26 cellular contexts compared by ENCODE assay signal in the genomic region with DNA sequence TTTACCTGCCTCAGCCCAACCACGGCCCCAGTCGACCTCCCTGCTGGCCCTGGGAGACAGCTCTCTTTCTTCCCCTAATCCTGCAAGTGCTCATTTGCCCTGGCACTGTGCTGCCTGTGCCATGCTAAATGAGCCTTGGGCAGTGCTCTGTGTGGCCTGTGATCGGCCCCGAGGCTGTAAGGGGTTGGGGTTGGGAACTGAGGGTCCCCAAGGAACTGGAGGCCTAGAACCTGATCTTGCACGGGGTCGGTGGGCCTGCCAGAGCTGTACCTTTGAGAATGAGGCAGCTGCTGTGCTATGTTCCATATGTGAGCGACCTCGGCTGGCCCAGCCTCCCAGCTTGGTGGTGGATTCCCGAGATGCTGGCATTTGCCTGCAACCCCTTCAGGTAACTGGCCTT. TPM values are rescaled to one million over a fixed set of nuclear protein-coding genes. Genes with fewer than 3 reads are reported as not detected.
DNase-seq lines count a peak whose midpoint lies in the region; ATAC-seq, FAIRE-seq and TF ChIP-seq lines count a peak whose summit lies in the region.
"Had no signal": no experiment of that assay in that cellular context is flagged by ENCODE, and none has a peak within 500 bp of the region (broad histone marks: within the 10 kb centered on the region; RNA-seq: fewer than 3 reads in every experiment).

No MANE protein-coding gene starts in this region.

- ATAC-seq in left cardiac atrium (no peak), K562 (no peak), HG02623 (IDR thresholded peaks at IDR 0.05; ENCODE audit: unreplicated experiment) (no peak)
- ATAC-seq: CD8-positive, alpha-beta T cell; SK-N-SH treated with all-trans-retinoic acid at 6 μM for 48 hours had no signal

- BruUV-seq in K562 (replicated peaks; lab: Mats Ljungman, UMichigan) = no TSS peak

- H3K27me3 ChIP-seq in left ventricle myocardium inferior (ENCODE audit: low read depth) (no peaks in the 10 kb centered on the region), K562 (ENCODE audit: control insufficient read depth in 2 of 2, insufficient read depth in 2 of 2, low read length in 2 of 2) (no peaks in the 10 kb centered on the region), osteoblast (ENCODE audit: insufficient read depth, low read length) (no peaks in the 10 kb centered on the region), GM23248 (replicated peaks; ENCODE audit: insufficient read depth) (no peaks in the 10 kb centered on the region)
- H3K27me3 ChIP-seq: SJCRH30 had no signal

- H3K4me3 ChIP-seq in left ventricle myocardium inferior = no peak overlapping the region
- H3K4me3 ChIP-seq in K562 = no peak overlapping the region
- H3K4me3 ChIP-seq in osteoblast (ENCODE audit: insufficient read depth, low read length) = no peak overlapping the region
- H3K4me3 ChIP-seq in GM23248 = no peak overlapping the region
- H3K4me3 ChIP-seq: SJCRH30 had no signal

- H3K36me3 ChIP-seq in left ventricle myocardium inferior = peaks cover 66% of the 10 kb centered on the region
- H3K36me3 ChIP-seq in K562 (ENCODE audit: control insufficient read depth, insufficient read depth, low read length) = peaks cover 49% of the 10 kb centered on the region; the same call in 2 of the 3 replicates
- H3K36me3 ChIP-seq in osteoblast (ENCODE audit: insufficient read depth, low read length) = peaks cover 46% of the 10 kb centered on the region
- peaks cover 25% of the 10 kb centered on the region for H3K36me3 ChIP-seq in GM23248 (ENCODE audit: low read depth)

- H3K4me1 ChIP-seq in left ventricle myocardium inferior = peaks cover 46% of the 10 kb centered on the region
- H3K4me1 ChIP-seq in K562 (replicated peaks in 1 of 2; ENCODE audit: control insufficient read depth in 2 of 2, insufficient read depth in 2 of 2, low read length in 2 of 2) = peaks cover 12 to 33% of the 10 kb centered on the region in 2 experiments; a peak in 4 of 5 replicates
- peaks cover 20% of the 10 kb centered on the region for H3K4me1 ChIP-seq in osteoblast (ENCODE audit: insufficient read depth, low read length)
- H3K4me1 ChIP-seq in GM23248 (ENCODE audit: insufficient read depth) = peaks cover 16% of the 10 kb centered on the region

- DNase-seq in left cardiac atrium (peak; percentile 18), left ventricle myocardium inferior (no peak), K562 (ENCODE audit: extremely low read depth in 1 of 4, low spot score in 3 of 4) (no peak), osteoblast (ENCODE audit: insufficient read length, low spot score, missing footprints) (peak; percentile 58), GM23248 (no peak), GM19239 (ENCODE audit: insufficient read length, low spot score) (no peak)
- DNase-seq: C1 segment of cervical spinal cord; Caco-2; CD8-positive, alpha-beta T cell; DMS79; EL; GDM1; KBM-7; MV-4-11; NCI-H1105; NCI-H1436 treated with DMSO at 0.1 percent for 48 hours; NCI-H187 treated with DMSO at 0.1 percent for 48 hours; NCI-H524 treated with DMSO at 0.1 percent for 48 hours; NCI-H774; SJCRH30 had no signal

- H3K9me2 ChIP-seq in GM23248 (ENCODE audit: insufficient read depth) = no peaks in the 10 kb centered on the region

- H4K20me1 ChIP-seq in K562 (replicated peaks; ENCODE audit: control insufficient read depth, insufficient read depth, low read length) (no peaks in the 10 kb centered on the region), osteoblast (ENCODE audit: insufficient read depth, low read length) (peaks cover 11% of the 10 kb centered on the region), GM23248 (ENCODE audit: insufficient read depth) (no peaks in the 10 kb centered on the region)

- peaks cover 12% of the 10 kb centered on the region for H3F3A ChIP-seq in GM23248 (ENCODE audit: insufficient read depth)

- intact Hi-C loops in left cardiac atrium (cut with DNase I) = no loop called here
- intact Hi-C loops in left ventricle myocardium inferior (cut with micrococcal nuclease) = no loop called here
- intact Hi-C loops in K562 (cut with micrococcal nuclease) = no loop called here

- no peak for TF ChIP-seq RAD21 in K562 (CRISPR knock-in tag; conservative IDR thresholded peaks at IDR 0.05 in 1 of 2, IDR thresholded peaks at IDR 0.05 in 1 of 2)

- peaks cover 5% of the 10 kb centered on the region for H3K9me1 ChIP-seq in K562 (ENCODE audit: control insufficient read depth, insufficient read depth, low read length)

- in situ Hi-C loops in K562 (cut with MboI) (no loop called here), GM23248 (cut with MboI) (no loop called here)

- POLR2A ChIA-PET in K562 (lab: Yijun Ruan, JAX) = interaction anchor here (0.5 to 1.2 kb wide), 2 partner anchors 9 to 13 kb away, joined by 4 read pairs; a partner anchor contains a TSS

- TF ChIP-seq EP300 in K562 (IDR thresholded peaks at IDR 0.05; ENCODE audit: low read length) = no peak

- no peaks in the 10 kb centered on the region for H3K9me3 ChIP-seq in left ventricle myocardium inferior (replicated peaks)
- no peaks in the 10 kb centered on the region for H3K9me3 ChIP-seq in K562 (replicated peaks; ENCODE audit: control insufficient read depth, insufficient read depth, low read depth, low read length)
- H3K9me3 ChIP-seq in osteoblast (ENCODE audit: low read depth, low read length) = no peaks in the 10 kb centered on the region
- no peaks in the 10 kb centered on the region for H3K9me3 ChIP-seq in GM23248 (ENCODE audit: low read depth)
- H3K9me3 ChIP-seq: Caco-2, SJCRH30 had no signal

- FAIRE-seq in K562 (lab: Jason Lieb, UNC) (no peak), GM19239 (lab: Jason Lieb, UNC) (no peak)
- FAIRE-seq: A204.1, GM12891, H54, RCC 7860 had no signal

- TF ChIP-seq POLR2A in K562 (conservative IDR thresholded peaks at IDR 0.05) = no peak

- CTCF ChIA-PET in K562 (lab: Yijun Ruan, JAX; ENCODE audit: low intra/inter-chr PET ratio) = no interaction called here

- no peak for TF ChIP-seq CTCF in left ventricle myocardium inferior (IDR thresholded peaks at IDR 0.05; ENCODE audit: borderline replicate concordance)
- no peak for TF ChIP-seq CTCF in K562 (IDR thresholded peaks at IDR 0.05 in 2 of 3, conservative IDR thresholded peaks at IDR 0.05 in 1 of 3; ENCODE audit: insufficient read depth in 2 of 3, low read depth in 1 of 3, low read length in 3 of 3)
- no peak for TF ChIP-seq CTCF in osteoblast (IDR thresholded peaks at IDR 0.05; ENCODE audit: extremely low read depth, low read depth, low read length)

- H3K4me2 ChIP-seq in K562 (ENCODE audit: insufficient read depth, low read length) = no peak overlapping the region
- no peak overlapping the region for H3K4me2 ChIP-seq in osteoblast (ENCODE audit: insufficient read depth, low read length)
- no peak overlapping the region for H3K4me2 ChIP-seq in GM23248 (ENCODE audit: unreplicated experiment)

- peaks cover 28% of the 10 kb centered on the region for H3K79me2 ChIP-seq in K562 (ENCODE audit: control insufficient read depth, insufficient read depth, low read length)
- peaks cover 40% of the 10 kb centered on the region for H3K79me2 ChIP-seq in osteoblast (ENCODE audit: insufficient read depth, low read length)
- peaks cover 42% of the 10 kb centered on the region for H3K79me2 ChIP-seq in GM23248 (ENCODE audit: insufficient read depth)

- 100% methylated on average over 5 of the region's 9 CpGs for WGBS in K562 (ENCODE audit: insufficient coverage, low coverage, missing lambda C conversion rate)
- 97 to 98% methylated on average over 9 of the region's 9 CpGs for WGBS in GM23248 (ENCODE audit: low coverage in 1 of 2, low lambda C conversion rate in 2 of 2, missing lambda C conversion rate in 2 of 2), 2 experiments

- H2AFZ ChIP-seq in K562 (ENCODE audit: low read depth, low read length) = no peak overlapping the region
- no peak overlapping the region for H2AFZ ChIP-seq in osteoblast (ENCODE audit: low read length)
- H2AFZ ChIP-seq in GM23248 = no peak overlapping the region

- H3K9ac ChIP-seq in K562 (ENCODE audit: insufficient read depth in 1 of 2, low read depth in 2 of 2, low read length in 2 of 2) (peak overlapping the region in 1 of 2 experiments; percentile 50; a peak in 1 of 4 replicates), GM23248 (no peak overlapping the region)

- H3K27ac ChIP-seq in left ventricle myocardium inferior (replicated peaks) = no peak overlapping the region
- H3K27ac ChIP-seq in K562 (ENCODE audit: extremely low read depth, low read depth, low read length) = no peak overlapping the region
- no peak overlapping the region for H3K27ac ChIP-seq in osteoblast (ENCODE audit: low read depth, low read length)
- H3K27ac ChIP-seq in GM23248 = no peak overlapping the region
- H3K27ac ChIP-seq: SJCRH30 had no signal

RNA-seq across cellular contexts. Expression of a gene that starts 2.8 kb away (rescaled TPM):
- total RNA-seq in left cardiac atrium (10 to 100 TPM; 31.6 to 41.7 TPM), left ventricle myocardium inferior (34.8 TPM), K562 (2014; rRNA removed) (35.7 and 42.0 TPM in 2 replicates), K562 (2014; rRNA removed; fragmentation: Illumina TruSeq; extraction: Trizol) (14.2 and 16.4 TPM in 2 replicates), K562 (2015; rRNA removed; fragmentation: Illumina TruSeq; extraction: Trizol) (19.1 and 19.2 TPM in 2 replicates), K562 (2021) (40.4 and 47.6 TPM in 2 replicates), osteoblast (43.9 and 49.6 TPM in 2 replicates)
- total RNA-seq in K562 (2011; cell fraction: chromatin; rRNA removed; ENCODE audit: low replicate concordance) = 90.0 and 216 TPM in 2 replicates
- total RNA-seq in K562 (2011; cell fraction: nucleolus; rRNA removed) = 97.2 and 97.5 TPM in 2 replicates
- 62.9 and 73.1 TPM in 2 replicates for total RNA-seq in K562 (2011; cell fraction: nucleoplasm; rRNA removed)
- polyA plus RNA-seq in K562 (2011; rRNA removed) (10.4 and 10.9 TPM in 2 replicates), K562 (2014; fragmentation: Illumina TruSeq; extraction: Trizol) (24.3 and 37.9 TPM in 2 replicates), K562 (2014; fragmentation: Nextera tagmentation; extraction: Ambion mirVana) (1 to 10 TPM; 3.1 to 6.1 TPM), K562 (2014; rRNA removed) (28.8 and 33.2 TPM in 2 replicates), GM23248 (2016; fragmentation: Nextera tagmentation; extraction: Ambion mirVana) (29.4 and 36.7 TPM in 2 replicates)
- 10.0 and 11.7 TPM in 2 replicates for polyA plus RNA-seq in K562 (2011; cell fraction: cytosol; rRNA removed)
- 71.6 and 97.1 TPM in 2 replicates for polyA plus RNA-seq in K562 (2011; cell fraction: nucleus; rRNA removed)
- 37.4 and 47.4 TPM in 2 replicates for polyA plus RNA-seq in K562 (2012)
- polyA minus RNA-seq in K562 (2011; rRNA and poly(A)+ RNA removed) = 9.7 and 24.2 TPM in 2 replicates
- polyA minus RNA-seq in K562 (2011; cell fraction: cytosol; rRNA and poly(A)+ RNA removed) = 12.1 and 24.3 TPM in 2 replicates
- 31.6 and 43.9 TPM in 2 replicates for polyA minus RNA-seq in K562 (2011; cell fraction: nucleus; rRNA and poly(A)+ RNA removed)
- 40.3 and 50.0 TPM in 2 replicates for total RNA-seq in GM23248 (2014; rRNA removed; shearing (Covaris generic))

RNA-seq across cellular contexts. Expression of a gene that starts 3.7 kb away (rescaled TPM):
- total RNA-seq in left cardiac atrium = 10 to 100 TPM; 65.5 to 84.2 TPM
- total RNA-seq in left ventricle myocardium inferior = 89.7 TPM
- 148 and 155 TPM in 2 replicates for total RNA-seq in K562 (2011; cell fraction: chromatin; rRNA removed; ENCODE audit: low replicate concordance)
- 87.5 and 96.2 TPM in 2 replicates for total RNA-seq in K562 (2011; cell fraction: nucleolus; rRNA removed)
- total RNA-seq in K562 (2011; cell fraction: nucleoplasm; rRNA removed) = 95.8 and 96.0 TPM in 2 replicates
- total RNA-seq in K562 (2014; rRNA removed) = 130 and 163 TPM in 2 replicates
- total RNA-seq in K562 (2014; rRNA removed; fragmentation: Illumina TruSeq; extraction: Trizol) = 150 and 153 TPM in 2 replicates
- 159 and 161 TPM in 2 replicates for total RNA-seq in K562 (2015; rRNA removed; fragmentation: Illumina TruSeq; extraction: Trizol)
- 111 and 121 TPM in 2 replicates for total RNA-seq in K562 (2021)
- polyA plus RNA-seq in K562 (2011; rRNA removed) = 109 and 134 TPM in 2 replicates
- 55.0 and 57.6 TPM in 2 replicates for polyA plus RNA-seq in K562 (2011; cell fraction: cytosol; rRNA removed)
- 277 and 296 TPM in 2 replicates for polyA plus RNA-seq in K562 (2011; cell fraction: nucleus; rRNA removed)
- polyA plus RNA-seq in K562 (2012) = 158 and 194 TPM in 2 replicates
- polyA plus RNA-seq in K562 (2014; fragmentation: Illumina TruSeq; extraction: Trizol) = 161 and 169 TPM in 2 replicates
- polyA plus RNA-seq in K562 (2014; fragmentation: Nextera tagmentation; extraction: Ambion mirVana) = 100 to 1,000 TPM; 540 to 579 TPM
- 169 and 208 TPM in 2 replicates for polyA plus RNA-seq in K562 (2014; rRNA removed)
- polyA minus RNA-seq in K562 (2011; rRNA and poly(A)+ RNA removed) = 50.4 and 50.6 TPM in 2 replicates
- 21.7 and 27.4 TPM in 2 replicates for polyA minus RNA-seq in K562 (2011; cell fraction: cytosol; rRNA and poly(A)+ RNA removed)
- polyA minus RNA-seq in K562 (2011; cell fraction: nucleus; rRNA and poly(A)+ RNA removed) = 28.9 and 47.8 TPM in 2 replicates
- total RNA-seq in osteoblast = 47.7 and 55.7 TPM in 2 replicates
- 38.3 and 41.4 TPM in 2 replicates for total RNA-seq in GM23248 (2014; rRNA removed; shearing (Covaris generic))
- polyA plus RNA-seq in GM23248 (2016; fragmentation: Nextera tagmentation; extraction: Ambion mirVana) = 158 and 164 TPM in 2 replicates

RNA-seq across cellular contexts. Expression of a gene that starts 8.7 kb away (rescaled TPM):
- total RNA-seq in left cardiac atrium (10 to 100 TPM; 14.3 to 22.0 TPM), left ventricle myocardium inferior (14.5 TPM), K562 (2014; rRNA removed) (13.0 and 15.6 TPM in 2 replicates), K562 (2014; rRNA removed; fragmentation: Illumina TruSeq; extraction: Trizol) (4.1 and 5.7 TPM in 2 replicates), K562 (2015; rRNA removed; fragmentation: Illumina TruSeq; extraction: Trizol) (7.8 and 8.9 TPM in 2 replicates), K562 (2021) (13.2 and 13.3 TPM in 2 replicates), osteoblast (6.9 and 9.1 TPM in 2 replicates)
- 18.9 and 44.8 TPM in 2 replicates for total RNA-seq in K562 (2011; cell fraction: chromatin; rRNA removed; ENCODE audit: low replicate concordance)
- total RNA-seq in K562 (2011; cell fraction: nucleolus; rRNA removed) = 39.0 and 39.2 TPM in 2 replicates
- total RNA-seq in K562 (2011; cell fraction: nucleoplasm; rRNA removed) = 21.1 and 29.4 TPM in 2 replicates
- polyA plus RNA-seq in K562 (2011; rRNA removed) (8.1 and 10.0 TPM in 2 replicates), K562 (2014; fragmentation: Illumina TruSeq; extraction: Trizol) (7.3 and 10.0 TPM in 2 replicates), K562 (2014; fragmentation: Nextera tagmentation; extraction: Ambion mirVana) (1 to 10 TPM; 3.1 to 4.5 TPM), K562 (2014; rRNA removed) (12.4 and 13.3 TPM in 2 replicates), GM23248 (2016; fragmentation: Nextera tagmentation; extraction: Ambion mirVana) (27.4 and 28.7 TPM in 2 replicates)
- 10.1 and 16.0 TPM in 2 replicates for polyA plus RNA-seq in K562 (2011; cell fraction: cytosol; rRNA removed)
- 50.1 and 57.3 TPM in 2 replicates for polyA plus RNA-seq in K562 (2011; cell fraction: nucleus; rRNA removed)
- polyA plus RNA-seq in K562 (2012) = 11.8 and 22.3 TPM in 2 replicates
- 3.2 and 5.0 TPM in 2 replicates for polyA minus RNA-seq in K562 (2011; rRNA and poly(A)+ RNA removed)
- 3.7 and 4.1 TPM in 2 replicates for polyA minus RNA-seq in K562 (2011; cell fraction: cytosol; rRNA and poly(A)+ RNA removed)
- 11.0 and 16.8 TPM in 2 replicates for polyA minus RNA-seq in K562 (2011; cell fraction: nucleus; rRNA and poly(A)+ RNA removed)
- total RNA-seq in GM23248 (2014; rRNA removed; shearing (Covaris generic)) = 17.1 and 22.9 TPM in 2 replicates

RNA-seq across cellular contexts. Expression of a gene that starts 11.0 kb away (rescaled TPM):
- total RNA-seq in left cardiac atrium (10 to 100 TPM; 44.7 to 84.6 TPM), left ventricle myocardium inferior (24.0 TPM), K562 (2014; rRNA removed) (4.3 and 10.4 TPM in 2 replicates), K562 (2014; rRNA removed; fragmentation: Illumina TruSeq; extraction: Trizol) (5.8 and 9.5 TPM in 2 replicates), K562 (2015; rRNA removed; fragmentation: Illumina TruSeq; extraction: Trizol) (6.1 and 7.1 TPM in 2 replicates), K562 (2021) (7.8 and 10.7 TPM in 2 replicates), osteoblast (102 and 117 TPM in 2 replicates)
- total RNA-seq in K562 (2011; cell fraction: chromatin; rRNA removed; ENCODE audit: low replicate concordance) = 81.4 and 153 TPM in 2 replicates
- total RNA-seq in K562 (2011; cell fraction: nucleolus; rRNA removed) = 68.0 and 70.8 TPM in 2 replicates
- 73.3 and 91.5 TPM in 2 replicates for total RNA-seq in K562 (2011; cell fraction: nucleoplasm; rRNA removed)
- polyA plus RNA-seq in K562 (2011; rRNA removed) (14.8 and 17.9 TPM in 2 replicates), K562 (2014; fragmentation: Illumina TruSeq; extraction: Trizol) (7.1 and 7.4 TPM in 2 replicates), K562 (2014; fragmentation: Nextera tagmentation; extraction: Ambion mirVana) (1 to 10 TPM in 1 of 2 experiments, under 1 TPM in 1; 0.79 to 2.7 TPM), K562 (2014; rRNA removed) (11.1 and 14.3 TPM in 2 replicates), GM23248 (2016; fragmentation: Nextera tagmentation; extraction: Ambion mirVana) (80.0 and 87.1 TPM in 2 replicates)
- polyA plus RNA-seq in K562 (2011; cell fraction: cytosol; rRNA removed) = 12.1 and 12.7 TPM in 2 replicates
- 100 and 115 TPM in 2 replicates for polyA plus RNA-seq in K562 (2011; cell fraction: nucleus; rRNA removed)
- 11.0 and 18.6 TPM in 2 replicates for polyA plus RNA-seq in K562 (2012)
- 11.7 and 18.8 TPM in 2 replicates for polyA minus RNA-seq in K562 (2011; rRNA and poly(A)+ RNA removed)
- 2.8 and 3.9 TPM in 2 replicates for polyA minus RNA-seq in K562 (2011; cell fraction: cytosol; rRNA and poly(A)+ RNA removed)
- polyA minus RNA-seq in K562 (2011; cell fraction: nucleus; rRNA and poly(A)+ RNA removed) = 13.7 and 14.9 TPM in 2 replicates
- total RNA-seq in GM23248 (2014; rRNA removed; shearing (Covaris generic)) = 56.7 and 58.7 TPM in 2 replicates

RNA-seq across cellular contexts. Expression of a gene that starts 14.1 kb away (rescaled TPM):
- total RNA-seq in left cardiac atrium (100 to 1,000 TPM in 1 of 2 donors, 10 to 100 TPM in 1; 91.6 to 103 TPM), left ventricle myocardium inferior (108 TPM), K562 (2014; rRNA removed) (63.9 and 70.9 TPM in 2 replicates), K562 (2014; rRNA removed; fragmentation: Illumina TruSeq; extraction: Trizol) (67.6 and 69.7 TPM in 2 replicates), K562 (2015; rRNA removed; fragmentation: Illumina TruSeq; extraction: Trizol) (71.4 TPM in 2 replicates), K562 (2021) (65.6 and 66.9 TPM in 2 replicates), osteoblast (95.5 and 111 TPM in 2 replicates)
- 20.8 and 28.8 TPM in 2 replicates for total RNA-seq in K562 (2011; cell fraction: chromatin; rRNA removed; ENCODE audit: low replicate concordance)
- 18.2 and 21.2 TPM in 2 replicates for total RNA-seq in K562 (2011; cell fraction: nucleolus; rRNA removed)
- 20.8 and 20.9 TPM in 2 replicates for total RNA-seq in K562 (2011; cell fraction: nucleoplasm; rRNA removed)
- polyA plus RNA-seq in K562 (2011; rRNA removed) (20.3 and 28.1 TPM in 2 replicates), K562 (2014; fragmentation: Illumina TruSeq; extraction: Trizol) (67.5 and 74.0 TPM in 2 replicates), K562 (2014; fragmentation: Nextera tagmentation; extraction: Ambion mirVana) (100 to 1,000 TPM; 163 to 180 TPM), K562 (2014; rRNA removed) (42.4 and 51.2 TPM in 2 replicates), GM23248 (2016; fragmentation: Nextera tagmentation; extraction: Ambion mirVana) (144 and 147 TPM in 2 replicates)
- polyA plus RNA-seq in K562 (2011; cell fraction: cytosol; rRNA removed) = 27.0 and 36.8 TPM in 2 replicates
- 52.1 and 61.5 TPM in 2 replicates for polyA plus RNA-seq in K562 (2011; cell fraction: nucleus; rRNA removed)
- polyA plus RNA-seq in K562 (2012) = 77.8 and 104 TPM in 2 replicates
- 11.9 and 15.4 TPM in 2 replicates for polyA minus RNA-seq in K562 (2011; rRNA and poly(A)+ RNA removed)
- 10.9 and 16.8 TPM in 2 replicates for polyA minus RNA-seq in K562 (2011; cell fraction: cytosol; rRNA and poly(A)+ RNA removed)
- 5.1 and 11.3 TPM in 2 replicates for polyA minus RNA-seq in K562 (2011; cell fraction: nucleus; rRNA and poly(A)+ RNA removed)
- total RNA-seq in GM23248 (2014; rRNA removed; shearing (Covaris generic)) = 58.9 and 67.7 TPM in 2 replicates

Comparison
In these comparisons a context has a peak if more than half of its experiments do, and no peak if none do; other contexts are left out.
1. DNase-seq: peak in left cardiac atrium (single experiment) and osteoblast (single experiment); none in left ventricle myocardium inferior (single experiment), K562 (0 of 4), GM23248 (single experiment) and GM19239 (single experiment).